In the genomic region with DNA sequence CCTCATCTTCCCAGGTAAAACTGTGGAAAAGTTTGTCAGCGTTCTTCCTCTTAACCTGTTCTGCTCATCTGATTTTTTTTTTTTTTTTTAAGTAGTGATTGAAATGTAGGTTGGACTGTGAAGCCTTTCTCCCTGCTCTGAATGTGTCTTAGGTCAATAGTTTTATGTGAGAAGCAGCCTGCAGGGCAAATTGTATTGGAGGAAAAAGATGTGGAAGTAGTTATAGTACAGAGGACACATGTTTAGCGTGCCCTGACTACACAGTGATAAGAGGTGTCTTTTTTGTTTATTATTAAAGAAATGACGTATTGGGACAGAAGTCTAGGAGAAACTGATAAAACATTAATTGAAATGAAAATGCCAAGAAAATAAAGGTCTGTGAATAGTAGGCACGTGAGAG, we compare ENCODE assay signal across 8 cellular contexts. TPM values are rescaled to one million over a fixed set of nuclear protein-coding genes. Genes with fewer than 3 reads are reported as not detected.
DNase-seq lines count a peak whose midpoint lies in the region; ATAC-seq, FAIRE-seq and TF ChIP-seq lines count a peak whose summit lies in the region.

No MANE protein-coding gene starts in this region.

- H3K4me3 ChIP-seq in ACC112 (ENCODE audit: low read depth, low read length) (peak overlapping the region; percentile 86), HUES6 (ENCODE audit: low read depth, low read length) (peak overlapping the region; percentile 97)
- no peak overlapping the region for H3K4me3 ChIP-seq in effector memory CD4-positive, alpha-beta T cell (ENCODE audit: insufficient read depth, low read depth, low read length, poor library complexity, severe bottlenecking)

- H3K9me3 Mint-ChIP-seq in brain (no peaks in the 10 kb centered on the region), mesothelial cell of epicardium (no peaks in the 10 kb centered on the region)

- H3K27me3 ChIP-seq in ACC112 (ENCODE audit: insufficient read depth, low read length) = no peaks in the 10 kb centered on the region
- H3K27me3 ChIP-seq in HUES6 (ENCODE audit: control insufficient read depth, insufficient read depth, low read length) = no peaks in the 10 kb centered on the region
- no peaks in the 10 kb centered on the region for H3K27me3 ChIP-seq in effector memory CD4-positive, alpha-beta T cell (replicated peaks; ENCODE audit: control insufficient read depth, insufficient read depth, low read length, poor library complexity, severe bottlenecking)

- no peak for TF ChIP-seq CTCF in brain (conservative IDR thresholded peaks at IDR 0.05)
- TF ChIP-seq CTCF in mesothelial cell of epicardium (IDR thresholded peaks at IDR 0.05; ENCODE audit: unreplicated experiment) = no peak

- H3K9ac ChIP-seq in HUES6 (ENCODE audit: low read length) = peak overlapping the region; percentile 78

- no peak overlapping the region for H2AFZ ChIP-seq in ACC112 (ENCODE audit: low read length, unreplicated experiment)

- H3K4me1 Mint-ChIP-seq in brain (peaks cover 25% of the 10 kb centered on the region), mesothelial cell of epicardium (peaks cover 23% of the 10 kb centered on the region)

- DNase-seq in mesothelial cell of epicardium (ENCODE audit: low spot score in 2 of 2, unreplicated experiment in 2 of 2) (no peak), Kasumi-1 (lab: John Stamatoyannopoulos, UW) (no peak), urothelium cell line (ENCODE audit: low spot score) (no peak)
- DNase-seq in effector memory CD4-positive, alpha-beta T cell = no peak

- no peak for ATAC-seq in GM21515 (IDR thresholded peaks at IDR 0.05; ENCODE audit: unreplicated experiment)

- H3K4me3 Mint-ChIP-seq in brain = peak overlapping the region; percentile 89 to 92 (median 91)
- H3K4me3 Mint-ChIP-seq in mesothelial cell of epicardium = peak overlapping the region; percentile 90

- no peak overlapping the region for H3K27ac ChIP-seq in ACC112 (ENCODE audit: low read depth, low read length)
- peak overlapping the region; percentile 33 for H3K27ac ChIP-seq in HUES6 (ENCODE audit: low read depth, low read length)
- H3K27ac ChIP-seq in effector memory CD4-positive, alpha-beta T cell (ENCODE audit: insufficient read depth, low read length, poor library complexity, severe bottlenecking) = no peak overlapping the region

- no peaks in the 10 kb centered on the region for H3K9me3 ChIP-seq in HUES6 (ENCODE audit: control insufficient read depth, insufficient read depth, low read depth, low read length)
- H3K9me3 ChIP-seq in effector memory CD4-positive, alpha-beta T cell (ENCODE audit: control insufficient read depth, low read length) = no peaks in the 10 kb centered on the region

- FAIRE-seq in urothelium cell line (lab: Jason Lieb, UNC) = no peak

- H3K27me3 Mint-ChIP-seq in brain (peaks cover 3% of the 10 kb centered on the region), mesothelial cell of epicardium (ENCODE audit: low read depth) (no peaks in the 10 kb centered on the region)

- H3K4me1 ChIP-seq in ACC112 (ENCODE audit: control insufficient read depth, insufficient read depth, low read length, unreplicated experiment) = no peaks in the 10 kb centered on the region
- peaks cover 22% of the 10 kb centered on the region for H3K4me1 ChIP-seq in HUES6 (ENCODE audit: control insufficient read depth, insufficient read depth, low read length)
- H3K4me1 ChIP-seq in effector memory CD4-positive, alpha-beta T cell (ENCODE audit: control insufficient read depth, insufficient read depth, low read length, poor library complexity, severe bottlenecking) = peaks cover 6% of the 10 kb centered on the region

- H3K36me3 Mint-ChIP-seq in brain = peaks cover 38% of the 10 kb centered on the region
- peaks cover 8% of the 10 kb centered on the region for H3K36me3 Mint-ChIP-seq in mesothelial cell of epicardium

- peaks cover 14% of the 10 kb centered on the region for H3K79me2 ChIP-seq in ACC112 (ENCODE audit: control insufficient read depth, insufficient read depth, low read length, unreplicated experiment)

- H3K27ac Mint-ChIP-seq in brain (peak overlapping the region; percentile 93 to 98 (median 95)), mesothelial cell of epicardium (peak overlapping the region; percentile 98)

- H3K36me3 ChIP-seq in ACC112 (ENCODE audit: insufficient read depth, low read length) (peaks cover 6% of the 10 kb centered on the region), HUES6 (ENCODE audit: control insufficient read depth, insufficient read depth, low read length) (peaks cover 34% of the 10 kb centered on the region)
- H3K36me3 ChIP-seq in effector memory CD4-positive, alpha-beta T cell (ENCODE audit: control insufficient read depth, insufficient read depth, low read length) = no peaks in the 10 kb centered on the region

RNA-seq across cellular contexts. Expression of a gene that starts 1.5 kb away (rescaled TPM):
- 26.9 TPM for polyA plus RNA-seq in brain (ENCODE audit: insufficient read depth, low read depth, low replicate concordance)
- 97.1 to 107 TPM (median 106 TPM) in 3 replicates for total RNA-seq in mesothelial cell of epicardium
